8 cellular contexts compared by ENCODE assay signal in genomic region chr22:38273135-38273761, GRCh38. TPM values are rescaled to one million over a fixed set of nuclear protein-coding genes. Genes with fewer than 3 reads are reported as not detected.
DNase-seq lines count a peak whose midpoint lies in the region; ATAC-seq lines count a peak whose summit lies in the region.

No MANE protein-coding gene starts in this region.

- peaks cover 3% of the 10 kb centered on the region; the same call in 1 of the 2 replicates for H3K4me1 ChIP-seq in iPS DF 6.9 (ENCODE audit: control insufficient read depth, insufficient read depth, low read length)
- peaks cover 34% of the 10 kb centered on the region for H3K4me1 ChIP-seq in skeletal muscle satellite cell (ENCODE audit: control insufficient read depth, insufficient read depth, low read length)

- H3K4me3 Mint-ChIP-seq in activated CD8-positive, alpha-beta memory T cell treated with anti-CD3 and anti-CD28 coated beads, Interleukin-2, amount 10 ng/mL, durations not matched to agents 7 days and 5 days = peak overlapping the region; percentile 77

- CTCF ChIA-PET in activated CD8-positive, alpha-beta memory T cell treated with anti-CD3 and anti-CD28 coated beads, Interleukin-2, amount 10 ng/mL, durations not matched to agents 7 days and 5 days (lab: Charles Lee) = interaction anchor here (0.8 to 1.6 kb wide), 6 partner anchors 9 to 173 kb away, joined by 3 to 6 read pairs (median 3); no protein-coding TSS in a partner anchor

- peaks cover 35% of the 10 kb centered on the region for H3K4me1 Mint-ChIP-seq in activated CD8-positive, alpha-beta memory T cell treated with anti-CD3 and anti-CD28 coated beads, Interleukin-2, amount 10 ng/mL, durations not matched to agents 7 days and 5 days

- no peaks in the 10 kb centered on the region for H3K9me3 ChIP-seq in iPS DF 6.9 (ENCODE audit: control insufficient read depth, insufficient read depth, low read length)
- H3K9me3 ChIP-seq in skeletal muscle satellite cell (replicated peaks; ENCODE audit: low read length) = no peaks in the 10 kb centered on the region

- H3K9me3 Mint-ChIP-seq in activated CD8-positive, alpha-beta memory T cell treated with anti-CD3 and anti-CD28 coated beads, Interleukin-2, amount 10 ng/mL, durations not matched to agents 7 days and 5 days (ENCODE audit: low read depth) = no peaks in the 10 kb centered on the region
- H3K9me3 Mint-ChIP-seq in activated naive CD4-positive, alpha-beta T cell treated with anti-CD3 and anti-CD28 coated beads, Interleukin-2, amount 50 U/mL, for 72 hours = no peaks in the 10 kb centered on the region

- H3K4me2 ChIP-seq in skeletal muscle satellite cell (ENCODE audit: low read length) = peak overlapping the region; percentile 95

- DNase-seq in activated CD8-positive, alpha-beta memory T cell treated with anti-CD3 and anti-CD28 coated beads, Interleukin-2, amount 10 ng/mL, durations not matched to agents 7 days and 5 days = no peak
- no peak for DNase-seq in activated CD8-positive, alpha-beta memory T cell treated with anti-CD3 and anti-CD28 coated beads for 24 hours
- DNase-seq in activated naive CD4-positive, alpha-beta T cell treated with anti-CD3 and anti-CD28 coated beads, Interleukin-2, amount 50 U/mL, for 72 hours (ENCODE audit: low spot score in 2 of 2) = no peak
- DNase-seq in iPS DF 6.9 (ENCODE audit: low read depth, low spot score) (no peak), NAMALWA (ENCODE audit: low spot score) (no peak)
- DNase-seq in stimulated activated CD4-positive, alpha-beta T cell treated with anti-CD3 and anti-CD28 coated beads, Interleukin-2, amount 100 ng/mL, for 24 hours = no peak
- DNase-seq in activated effector memory CD4-positive, alpha-beta T cell treated with Interleukin-2 at 50 U/mL for 16 hours = no peak

- peak overlapping the region; percentile 86 for H3K27ac Mint-ChIP-seq in activated CD8-positive, alpha-beta memory T cell treated with anti-CD3 and anti-CD28 coated beads, Interleukin-2, amount 10 ng/mL, durations not matched to agents 7 days and 5 days
- peak overlapping the region; percentile 90 to 99 for H3K27ac Mint-ChIP-seq in activated naive CD4-positive, alpha-beta T cell treated with anti-CD3 and anti-CD28 coated beads, Interleukin-2, amount 50 U/mL, for 72 hours

- H3K4me3 ChIP-seq in iPS DF 6.9 (ENCODE audit: low read length) (peak overlapping the region; percentile 91; the same call in 1 of the 2 replicates), skeletal muscle satellite cell (ENCODE audit: low read length) (peak overlapping the region; percentile 98)

- no CpG with 5 or more reads among the region's 25 CpGs for WGBS in iPS DF 6.9 (ENCODE audit: insufficient coverage, insufficient read length)

- H3K27me3 Mint-ChIP-seq in activated CD8-positive, alpha-beta memory T cell treated with anti-CD3 and anti-CD28 coated beads, Interleukin-2, amount 10 ng/mL, durations not matched to agents 7 days and 5 days = no peaks in the 10 kb centered on the region

- H3K27me3 ChIP-seq in iPS DF 6.9 (ENCODE audit: control insufficient read depth, insufficient read depth, low read length) = no peaks in the 10 kb centered on the region
- no peaks in the 10 kb centered on the region for H3K27me3 ChIP-seq in skeletal muscle satellite cell (ENCODE audit: control insufficient read depth, insufficient read depth, low read length)

- no peaks in the 10 kb centered on the region for H3K36me3 Mint-ChIP-seq in activated CD8-positive, alpha-beta memory T cell treated with anti-CD3 and anti-CD28 coated beads, Interleukin-2, amount 10 ng/mL, durations not matched to agents 7 days and 5 days
- no peaks in the 10 kb centered on the region for H3K36me3 Mint-ChIP-seq in activated naive CD4-positive, alpha-beta T cell treated with anti-CD3 and anti-CD28 coated beads, Interleukin-2, amount 50 U/mL, for 72 hours

- H3K9ac ChIP-seq in skeletal muscle satellite cell (ENCODE audit: low read depth, low read length) = peak overlapping the region; percentile 92

- H3K36me3 ChIP-seq in iPS DF 6.9 (ENCODE audit: control insufficient read depth, insufficient read depth, low read length) (no peaks in the 10 kb centered on the region), skeletal muscle satellite cell (ENCODE audit: insufficient read depth, low read length) (peaks cover 15% of the 10 kb centered on the region)

- no peak overlapping the region for H3K27ac ChIP-seq in iPS DF 6.9 (ENCODE audit: low read length)

- no peak for ATAC-seq in activated CD8-positive, alpha-beta memory T cell treated with anti-CD3 and anti-CD28 coated beads, Interleukin-2, amount 10 ng/mL, durations not matched to agents 7 days and 5 days
- peak; percentile 8 to 12 for ATAC-seq in activated naive CD4-positive, alpha-beta T cell treated with anti-CD3 and anti-CD28 coated beads, Interleukin-2, amount 50 U/mL, for 72 hours

RNA-seq across cellular contexts. Expression of gene TMEM184B, which starts 0.4 kb away (rescaled TPM):
- 10 to 100 TPM; 29.8 to 35.5 TPM for total RNA-seq in activated CD8-positive, alpha-beta memory T cell treated with anti-CD3 and anti-CD28 coated beads, Interleukin-2, amount 10 ng/mL, durations not matched to agents 7 days and 5 days
- 10 to 100 TPM; 21.4 to 22.0 TPM for total RNA-seq in activated naive CD4-positive, alpha-beta T cell treated with anti-CD3 and anti-CD28 coated beads, Interleukin-2, amount 50 U/mL, for 72 hours
- 33.0 and 43.7 TPM in 2 replicates for total RNA-seq in skeletal muscle satellite cell (2012; rRNA removed)

RNA-seq across cellular contexts. Expression of gene CSNK1E, which starts 44.0 kb away (rescaled TPM):
- 100 to 1,000 TPM; 110 to 122 TPM for total RNA-seq in activated CD8-positive, alpha-beta memory T cell treated with anti-CD3 and anti-CD28 coated beads, Interleukin-2, amount 10 ng/mL, durations not matched to agents 7 days and 5 days
- total RNA-seq in activated naive CD4-positive, alpha-beta T cell treated with anti-CD3 and anti-CD28 coated beads, Interleukin-2, amount 50 U/mL, for 72 hours = 100 to 1,000 TPM in 1 of 2 donors, 10 to 100 TPM in 1; 99.6 to 110 TPM
- total RNA-seq in skeletal muscle satellite cell (2012; rRNA removed) = 128 and 132 TPM in 2 replicates
